9 cellular contexts compared by ENCODE assay signal in the genomic region with DNA sequence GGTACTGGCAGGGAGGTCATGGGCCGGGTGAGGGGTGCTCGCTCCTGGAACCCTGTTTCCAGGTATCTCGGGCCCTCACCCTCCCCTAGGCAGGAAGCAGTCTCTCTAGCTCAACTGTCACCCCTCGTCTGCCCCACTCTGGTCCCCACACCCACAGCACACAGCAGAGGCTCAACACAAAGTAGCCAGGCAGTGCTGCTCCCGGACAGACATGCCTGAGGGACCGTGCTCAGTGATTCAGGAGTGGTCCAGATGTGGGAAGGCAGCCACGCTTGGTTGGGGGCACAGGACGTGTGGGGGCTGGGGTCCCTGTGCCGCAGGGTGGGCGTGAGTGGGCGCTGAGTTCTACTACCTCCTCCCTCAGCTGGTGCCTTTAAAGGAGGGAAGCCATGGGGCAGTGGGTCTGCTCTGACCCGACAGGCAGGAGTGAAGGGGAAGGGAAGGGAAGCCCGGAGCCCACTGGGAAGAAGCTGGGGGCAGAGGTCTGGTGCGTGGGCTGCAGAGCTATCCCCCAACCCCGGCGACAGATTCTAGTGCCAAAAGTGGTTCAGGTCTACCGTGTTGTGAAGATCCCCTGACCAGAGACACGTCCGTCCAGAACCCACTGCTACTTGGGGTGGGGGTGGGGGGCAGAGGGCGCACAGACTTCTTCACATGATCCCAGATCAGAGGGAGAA. TPM values are rescaled to one million over a fixed set of nuclear protein-coding genes. Genes with fewer than 3 reads are reported as not detected.
A peak's percentile ranks its signal among the peaks of the same experiment; 100 is the strongest.
DNase-seq lines count a peak whose midpoint lies in the region; ATAC-seq and TF ChIP-seq lines count a peak whose summit lies in the region.
"Had no signal": no experiment of that assay in that cellular context is flagged by ENCODE, and none has a peak within 500 bp of the region (broad histone marks: within the 10 kb centered on the region; RNA-seq: fewer than 3 reads in every experiment).

No MANE protein-coding gene starts in this region.

- no peak overlapping the region for H3K14ac ChIP-seq in IMR-90 (replicated peaks; ENCODE audit: low read depth, low read length)

- DNase-seq in BE2C (peak; percentile 30), IMR-90 (no peak), osteocyte (ENCODE audit: extremely low spot score, unreplicated experiment) (no peak), HAP-1 (ENCODE audit: low spot score in 2 of 2) (no peak), hypothalamus (lab: John Stamatoyannopoulos, UW) (no peak)

- H3K9me3 ChIP-seq in BE2C (no peaks in the 10 kb centered on the region), IMR-90 (ENCODE audit: control insufficient read depth, insufficient read depth, low read length) (no peaks in the 10 kb centered on the region), duodenal mucosa (ENCODE audit: control insufficient read depth in 1 of 2, low read length in 2 of 2) (no peaks in the 10 kb centered on the region), HAP-1 (no peaks in the 10 kb centered on the region)
- H3K9me3 ChIP-seq: SJSA1 had no signal

- H3K27me3 ChIP-seq in BE2C (no peaks in the 10 kb centered on the region), IMR-90 (ENCODE audit: control insufficient read depth, insufficient read depth, low read length) (no peaks in the 10 kb centered on the region), duodenal mucosa (ENCODE audit: control insufficient read depth in 1 of 2, insufficient read depth in 2 of 2, low read length in 2 of 2) (no peaks in the 10 kb centered on the region), HAP-1 (ENCODE audit: low read depth) (no peaks in the 10 kb centered on the region)
- H3K27me3 ChIP-seq: SJSA1 had no signal

- H3K27ac ChIP-seq in IMR-90 (ENCODE audit: insufficient read depth, low read length) = peak overlapping the region; percentile 25; the same call in 1 of the 2 replicates
- H3K27ac ChIP-seq in duodenal mucosa (ENCODE audit: low read depth, low read length) = peak overlapping the region; percentile 2

- no peak overlapping the region for H2AK9ac ChIP-seq in IMR-90 (replicated peaks; ENCODE audit: low read depth, low read length, poor library complexity)

- peaks cover 15 to 82% of the 10 kb centered on the region in 2 experiments; a peak in 3 of 4 replicates for H3K79me1 ChIP-seq in IMR-90 (ENCODE audit: low read depth in 1 of 2, low read length in 2 of 2)

- H3K4me3 ChIP-seq in BE2C (ENCODE audit: low read depth, low read length) (no peak overlapping the region), IMR-90 (ENCODE audit: insufficient read depth, low read depth, low read length) (no peak overlapping the region), duodenal mucosa (ENCODE audit: low read depth in 1 of 2, low read length in 2 of 2) (no peak overlapping the region), HAP-1 (no peak overlapping the region)
- H3K4me3 ChIP-seq: SJSA1 had no signal

- no peak overlapping the region for H4K8ac ChIP-seq in IMR-90 (ENCODE audit: low read depth in 2 of 2, low read length in 2 of 2)

- no peak overlapping the region for H2BK120ac ChIP-seq in IMR-90 (ENCODE audit: low read depth, low read length)

- no peak overlapping the region for H2BK15ac ChIP-seq in IMR-90 (ENCODE audit: low read depth, low read length)

- H3K36me3 ChIP-seq in BE2C (peaks cover 55% of the 10 kb centered on the region), IMR-90 (ENCODE audit: control insufficient read depth, insufficient read depth, low read length) (peaks cover 76% of the 10 kb centered on the region), duodenal mucosa (ENCODE audit: control insufficient read depth in 1 of 2, insufficient read depth in 2 of 2, low read length in 2 of 2) (peaks cover 31 to 56% of the 10 kb centered on the region in 2 donors), HAP-1 (replicated peaks) (peaks cover 75% of the 10 kb centered on the region)

- H3K18ac ChIP-seq in IMR-90 (ENCODE audit: low read depth, low read length) = no peak overlapping the region

- POLR2A ChIA-PET in IMR-90 (lab: Charles Lee; ENCODE audit: unreplicated experiment) = no interaction called here

- H3K9ac ChIP-seq in IMR-90 (ENCODE audit: low read depth, low read length) (no peak overlapping the region), duodenal mucosa (ENCODE audit: low read depth in 1 of 2, low read length in 2 of 2) (no peak overlapping the region)

- no peak overlapping the region for H4K91ac ChIP-seq in IMR-90 (ENCODE audit: insufficient read depth, low read depth, low read length)

- peak overlapping the region; percentile 44 for H2AFZ ChIP-seq in IMR-90 (replicated peaks; ENCODE audit: low read length, poor library complexity)

- no peak overlapping the region for H3K23ac ChIP-seq in IMR-90 (ENCODE audit: low read depth, low read length)

- no peak for TF ChIP-seq CTCF in BE2C (IDR thresholded peaks at IDR 0.05; ENCODE audit: low read depth, low read length)
- no peak for TF ChIP-seq CTCF in IMR-90 (conservative IDR thresholded peaks at IDR 0.05; ENCODE audit: low read depth, low read length)
- TF ChIP-seq CTCF in osteocyte (IDR thresholded peaks at IDR 0.05) = no peak

- no peaks in the 10 kb centered on the region for H3K27me3 Mint-ChIP-seq in osteocyte (ENCODE audit: unreplicated experiment)

- CTCF ChIA-PET in IMR-90 (lab: Yijun Ruan, JAX) = no interaction called here

- no peak overlapping the region for H3K56ac ChIP-seq in IMR-90 (ENCODE audit: extremely low read depth, insufficient read depth, low read length)

- no TSS peak for BruUV-seq in IMR-90 (replicated peaks; lab: Mats Ljungman, UMichigan)

- intact Hi-C loops in IMR-90 (cut with micrococcal nuclease) = loop anchor here (5.0 kb wide), 3 partner anchors 33 to 172 kb away; no protein-coding TSS in a partner anchor

- peak overlapping the region; percentile 87 for H3K27ac Mint-ChIP-seq in osteocyte (ENCODE audit: unreplicated experiment)

- no peak for TF ChIP-seq POLR2A in IMR-90 (IDR thresholded peaks at IDR 0.05; ENCODE audit: low read depth, low read length)

- peaks cover 61% of the 10 kb centered on the region for H3K4me1 ChIP-seq in BE2C
- peaks cover 45% of the 10 kb centered on the region for H3K4me1 ChIP-seq in IMR-90 (ENCODE audit: control insufficient read depth, insufficient read depth, low read length)
- H3K4me1 ChIP-seq in duodenal mucosa (ENCODE audit: control insufficient read depth in 1 of 2, insufficient read depth in 2 of 2, low read length in 2 of 2) = peaks cover 58 to 75% of the 10 kb centered on the region in 2 donors
- H3K4me1 ChIP-seq in HAP-1 = no peaks in the 10 kb centered on the region

- dilution Hi-C loops in IMR-90 (cut with HindIII; ENCODE audit: low sequenced_read_pairs, unreplicated experiment) = no loop called here

- no peak for TF ChIP-seq RAD21 in IMR-90 (IDR thresholded peaks at IDR 0.05; ENCODE audit: low read length)

- no peak overlapping the region for H3K4ac ChIP-seq in IMR-90 (ENCODE audit: low read depth, low read length)

- H3K9me1 ChIP-seq in IMR-90 (ENCODE audit: insufficient read depth, low read length) = peaks cover 5% of the 10 kb centered on the region; the same call in 1 of the 2 replicates

- no peak overlapping the region for H2AK5ac ChIP-seq in IMR-90 (ENCODE audit: low read depth, low read length)

- ATAC-seq in IMR-90 (ENCODE audit: low read depth) (no peak), HG03108 (IDR thresholded peaks at IDR 0.05; ENCODE audit: unreplicated experiment) (no peak), HG02678 (IDR thresholded peaks at IDR 0.05; ENCODE audit: unreplicated experiment) (no peak)

- no peak overlapping the region for H3K4me2 ChIP-seq in IMR-90 (ENCODE audit: low read depth, low read length)

- peak overlapping the region; percentile 14 for H2BK5ac ChIP-seq in IMR-90 (ENCODE audit: low read depth, low read length, poor library complexity, severe bottlenecking)

- in situ Hi-C loops in IMR-90 (cut with MboI; ENCODE audit: low sequenced_read_pairs) = no loop called here
- in situ Hi-C loops in HAP-1 (cut with MboI; ENCODE audit: low sequenced_read_pairs) = no loop called here

- H2BK20ac ChIP-seq in IMR-90 (ENCODE audit: low read depth, low read length) = no peak overlapping the region

- no peak overlapping the region for H4K5ac ChIP-seq in IMR-90 (ENCODE audit: low read depth, low read length)

- H4K20me1 ChIP-seq in IMR-90 (ENCODE audit: insufficient read depth, low read length) = peaks cover 100% of the 10 kb centered on the region

- H3K9me3 Mint-ChIP-seq in osteocyte (ENCODE audit: unreplicated experiment) = no peaks in the 10 kb centered on the region

- H3K4me3 Mint-ChIP-seq in osteocyte (ENCODE audit: unreplicated experiment) = no peak overlapping the region

- H3K4me1 Mint-ChIP-seq in osteocyte (ENCODE audit: unreplicated experiment) = peaks cover 64% of the 10 kb centered on the region

- H3K36me3 Mint-ChIP-seq in osteocyte (ENCODE audit: unreplicated experiment) = peaks cover 17% of the 10 kb centered on the region

- WGBS in IMR-90 (ENCODE audit: extremely low coverage in 2 of 2, insufficient read length in 1 of 2), 2 experiments = no CpG with 5 or more reads among the region's 20 CpGs

TF ChIP-seq in IMR-90, 13 proteins besides CTCF, POLR2A, EP300 and RAD21 (continues in another document):
- TF ChIP-seq, protein P1, sequence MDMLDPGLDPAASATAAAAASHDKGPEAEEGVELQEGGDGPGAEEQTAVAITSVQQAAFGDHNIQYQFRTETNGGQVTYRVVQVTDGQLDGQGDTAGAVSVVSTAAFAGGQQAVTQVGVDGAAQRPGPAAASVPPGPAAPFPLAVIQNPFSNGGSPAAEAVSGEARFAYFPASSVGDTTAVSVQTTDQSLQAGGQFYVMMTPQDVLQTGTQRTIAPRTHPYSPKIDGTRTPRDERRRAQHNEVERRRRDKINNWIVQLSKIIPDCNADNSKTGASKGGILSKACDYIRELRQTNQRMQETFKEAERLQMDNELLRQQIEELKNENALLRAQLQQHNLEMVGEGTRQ (IDR thresholded peaks at IDR 0.05; ENCODE audit: low read depth, low read length) = no peak
- TF ChIP-seq MAFK (IDR thresholded peaks at IDR 0.05; ENCODE audit: low read depth, low read length) = no peak

RNA-seq across cellular contexts. Expression of a gene that starts 11.8 kb away (rescaled TPM):
- polyA plus RNA-seq in BE2C (2012; ENCODE audit: insufficient read depth, insufficient read length, low read depth) = 1.7 TPM
- 49.1 and 49.7 TPM in 2 replicates for total RNA-seq in IMR-90 (2012; rRNA removed)
- polyA plus RNA-seq in IMR-90 (2012; rRNA removed) = 181 and 204 TPM in 2 replicates
- 128 and 499 TPM in 2 replicates for polyA plus RNA-seq in IMR-90 (2012; cell fraction: cytosol; rRNA removed)
- 77.3 and 325 TPM in 2 replicates for polyA plus RNA-seq in IMR-90 (2012; cell fraction: nucleus; rRNA removed; ENCODE audit: low replicate concordance)
- 12.9 and 18.1 TPM in 2 replicates for total RNA-seq in osteocyte

RNA-seq across cellular contexts. Expression of a gene that starts 28.0 kb away (rescaled TPM):
- 51.0 TPM for polyA plus RNA-seq in BE2C (2012; ENCODE audit: insufficient read depth, insufficient read length, low read depth)
- total RNA-seq in IMR-90 (2012; rRNA removed) = 6.9 and 7.3 TPM in 2 replicates
- polyA plus RNA-seq in IMR-90 (2012; rRNA removed) = 31.3 and 32.4 TPM in 2 replicates
- polyA plus RNA-seq in IMR-90 (2012; cell fraction: cytosol; rRNA removed) = 5.1 and 6.2 TPM in 2 replicates
- 259 and 322 TPM in 2 replicates for polyA plus RNA-seq in IMR-90 (2012; cell fraction: nucleus; rRNA removed; ENCODE audit: low replicate concordance)
- total RNA-seq in osteocyte = 50.8 and 57.9 TPM in 2 replicates

RNA-seq across cellular contexts. Expression of a gene that starts 32.9 kb away (rescaled TPM):
- 264 TPM for polyA plus RNA-seq in BE2C (2012; ENCODE audit: insufficient read depth, insufficient read length, low read depth)
- 38.3 and 47.1 TPM in 2 replicates for total RNA-seq in IMR-90 (2012; rRNA removed)
- polyA plus RNA-seq in IMR-90 (2012; rRNA removed) = 144 and 186 TPM in 2 replicates
- 131 and 159 TPM in 2 replicates for polyA plus RNA-seq in IMR-90 (2012; cell fraction: cytosol; rRNA removed)
- polyA plus RNA-seq in IMR-90 (2012; cell fraction: nucleus; rRNA removed; ENCODE audit: low replicate concordance) = 373 and 817 TPM in 2 replicates
- total RNA-seq in osteocyte = 118 and 124 TPM in 2 replicates
